Comparison of ENCODE assay signal across 26 cellular contexts in genomic region chr4:107629318-107629717, GRCh38.
DNase-seq lines count a peak whose midpoint lies in the region; ATAC-seq and TF ChIP-seq lines count a peak whose summit lies in the region.
"Had no signal": no experiment of that assay in that cellular context is flagged by ENCODE, and none has a peak within 500 bp of the region (broad histone marks: within the 10 kb centered on the region; RNA-seq: fewer than 3 reads in every experiment).

No MANE protein-coding gene starts in this region.

- no peak for ATAC-seq in gastrocnemius medialis
- no peak for ATAC-seq in naive thymus-derived CD8-positive, alpha-beta T cell
- ATAC-seq: A549; CD8-positive, alpha-beta T cell; K562; PC-3 had no signal

- no peaks in the 10 kb centered on the region for H3K27me3 ChIP-seq in sigmoid colon
- no peaks in the 10 kb centered on the region for H3K27me3 ChIP-seq in gastrocnemius medialis
- H3K27me3 ChIP-seq: SJSA1 had no signal

- in situ Hi-C loops in gastrocnemius medialis (cut with MboI; ENCODE audit: low sequenced_read_pairs in 4 of 4), result no loop called here

- POLR2A ChIA-PET in naive thymus-derived CD8-positive, alpha-beta T cell (lab: Charles Lee), result no interaction called here
- POLR2A ChIA-PET in GM10248 (lab: Yijun Ruan, JAX), result no interaction called here

- TF ChIP-seq CTCF in endothelial cell (IDR thresholded peaks at IDR 0.05; ENCODE audit: unreplicated experiment), result no peak
- TF ChIP-seq CTCF in sigmoid colon (IDR thresholded peaks at IDR 0.05), result no peak
- no peak for TF ChIP-seq CTCF in gastrocnemius medialis (IDR thresholded peaks at IDR 0.05 in 4 of 5, conservative IDR thresholded peaks at IDR 0.05 in 1 of 5)
- TF ChIP-seq CTCF in GM10248 (IDR thresholded peaks at IDR 0.05; ENCODE audit: control extremely low read depth, extremely low read depth, low read depth, missing control alignments), result no peak

- intact Hi-C loops in sigmoid colon (cut with DNase I), result no loop called here
- intact Hi-C loops in gastrocnemius medialis (cut with DNase I; ENCODE audit: low total_unique reads), result no loop called here

- TF ChIP-seq POLR2A in sigmoid colon (IDR thresholded peaks at IDR 0.05) (no peak), gastrocnemius medialis (IDR thresholded peaks at IDR 0.05) (no peak)

- H3K27me3 Mint-ChIP-seq in endothelial cell (ENCODE audit: unreplicated experiment), result peaks cover 3% of the 10 kb centered on the region
- no peaks in the 10 kb centered on the region for H3K27me3 Mint-ChIP-seq in naive thymus-derived CD8-positive, alpha-beta T cell
- H3K27me3 Mint-ChIP-seq: B cell had no signal

- peak overlapping the region in 3 of 4 donors; percentile 67 to 70 (median 70) for H3K27ac ChIP-seq in sigmoid colon
- no peak overlapping the region for H3K27ac ChIP-seq in gastrocnemius medialis
- H3K27ac ChIP-seq: A549, C4-2B, SJSA1 had no signal

- no peaks in the 10 kb centered on the region for H3K9me3 Mint-ChIP-seq in endothelial cell (ENCODE audit: unreplicated experiment)
- H3K9me3 Mint-ChIP-seq in naive thymus-derived CD8-positive, alpha-beta T cell, result peaks cover 0 to 7% (median 3%) of the 10 kb centered on the region in 9 donors
- H3K9me3 Mint-ChIP-seq: CD8-positive, alpha-beta T cell had no signal

- WGBS in sigmoid colon, 2 donors, result 54 to 62% methylated on average over 3 of the region's 3 CpGs

- H3K4me3 ChIP-seq in sigmoid colon (no peak overlapping the region), gastrocnemius medialis (no peak overlapping the region)
- H3K4me3 ChIP-seq: A549, HAP-1, K562, SJSA1 had no signal

- peak overlapping the region; percentile 40 for H3K4me3 Mint-ChIP-seq in endothelial cell (ENCODE audit: unreplicated experiment)
- H3K4me3 Mint-ChIP-seq in naive thymus-derived CD8-positive, alpha-beta T cell, result no peak overlapping the region
- H3K4me3 Mint-ChIP-seq: B cell; CD8-positive, alpha-beta T cell had no signal

- peak overlapping the region; percentile 40 for H3K27ac Mint-ChIP-seq in endothelial cell (ENCODE audit: unreplicated experiment)
- no peak overlapping the region for H3K27ac Mint-ChIP-seq in naive thymus-derived CD8-positive, alpha-beta T cell
- H3K27ac Mint-ChIP-seq: B cell; CD8-positive, alpha-beta T cell had no signal

- CTCF ChIA-PET in GM10248 (lab: Yijun Ruan, JAX), result interaction anchor here (1.0 kb wide), 1 partner anchor 10 kb away, joined by 3 read pairs; no protein-coding TSS in a partner anchor

- peak; percentile 13 for DNase-seq in AG20443 (ENCODE audit: low spot score)
- no peak for DNase-seq in endothelial cell (ENCODE audit: low spot score)
- DNase-seq in myocyte (ENCODE audit: low read depth), result peak; percentile 28
- DNase-seq in sigmoid colon, result no peak
- DNase-seq in gastrocnemius medialis, result no peak
- DNase-seq in naive thymus-derived CD8-positive, alpha-beta T cell, result no peak
- no peak for DNase-seq in GM10248 (ENCODE audit: extremely low spot score)
- DNase-seq in stimulated activated CD4-positive, alpha-beta T cell treated with anti-CD3 and anti-CD28 coated beads, Interleukin-15, amount 100 ng/mL, for 24 hours, result no peak
- DNase-seq: Caco-2; CD8-positive, alpha-beta T cell; GOT3; Kasumi-1; NCI-H1092 treated with DMSO at 0.1 percent for 48 hours; NCI-H1436 treated with DMSO at 0.1 percent for 48 hours; NCI-H1930; NCI-H2107; NCI-H446; NCI-H524 treated with DMSO at 0.1 percent for 48 hours; NCI-H774; PC-3 had no signal

- H3K4me1 ChIP-seq in sigmoid colon, result peaks cover 0 to 34% (median 17%) of the 10 kb centered on the region in 4 donors
- H3K4me1 ChIP-seq in gastrocnemius medialis, result peaks cover 5 to 8% of the 10 kb centered on the region in 2 donors
- H3K4me1 ChIP-seq: HAP-1, SJSA1 had no signal

- H3K4me1 Mint-ChIP-seq in endothelial cell (ENCODE audit: unreplicated experiment), result peaks cover 14% of the 10 kb centered on the region
- no peaks in the 10 kb centered on the region for H3K4me1 Mint-ChIP-seq in naive thymus-derived CD8-positive, alpha-beta T cell
- H3K4me1 Mint-ChIP-seq: B cell had no signal

- H3K36me3 ChIP-seq in sigmoid colon (no peaks in the 10 kb centered on the region), gastrocnemius medialis (no peaks in the 10 kb centered on the region)
- H3K36me3 ChIP-seq: HAP-1, SJSA1 had no signal

- TF ChIP-seq EP300 in sigmoid colon (IDR thresholded peaks at IDR 0.05), result no peak

- H3K9me3 ChIP-seq in sigmoid colon (no peaks in the 10 kb centered on the region), gastrocnemius medialis (no peaks in the 10 kb centered on the region)
- H3K9me3 ChIP-seq: A549, Caco-2, HAP-1, SJSA1 had no signal

- H3K36me3 Mint-ChIP-seq in endothelial cell (ENCODE audit: low read depth, unreplicated experiment), result peaks cover 50% of the 10 kb centered on the region
- H3K36me3 Mint-ChIP-seq in naive thymus-derived CD8-positive, alpha-beta T cell, result peaks cover 28 to 54% (median 45%) of the 10 kb centered on the region in 3 donors

Comparison
In these comparisons a context has a peak if more than half of its experiments do, and no peak if none do; other contexts are left out.
1. DNase-seq: peak in AG20443 (single experiment) and myocyte (single experiment); none in endothelial cell (single experiment), sigmoid colon (single experiment), gastrocnemius medialis (0 of 2), naive thymus-derived CD8-positive, alpha-beta T cell (0 of 10), GM10248 (single experiment) and stimulated activated CD4-positive, alpha-beta T cell treated with anti-CD3 and anti-CD28 coated beads, Interleukin-15, amount 100 ng/mL, for 24 hours (single experiment).
2. H3K27ac ChIP-seq: peak in sigmoid colon (3 of 4); none in gastrocnemius medialis (0 of 4).